ENCODE assay signal across 1 cellular context in genomic region chr20:43420192-43420591, GRCh38.
A peak's percentile ranks its signal among the peaks of the same experiment; 100 is the strongest.
TF ChIP-seq lines count a peak whose summit lies in the region.

No MANE protein-coding gene starts in this region.

TF ChIP-seq in HepG2, 621 proteins besides CTCF, POLR2A, EP300 and RAD21 (continued from another document):
- TF ChIP-seq ZNF512 (CRISPR knock-in tag; IDR thresholded peaks at IDR 0.05) (no peak), CREM (IDR thresholded peaks at IDR 0.05) (no peak), CREM (CRISPR knock-in tag; IDR thresholded peaks at IDR 0.05) (no peak), ZFP1 (CRISPR knock-in tag; IDR thresholded peaks at IDR 0.05) (peak; percentile 94; the same call in 1 of the 2 replicates)
